In genomic region chr12:2877047-2877958, GRCh38 we compare ENCODE assay signal across 8 cellular contexts. TPM values are rescaled to one million over a fixed set of nuclear protein-coding genes. Genes with fewer than 3 reads are reported as not detected.
A peak's percentile ranks its signal among the peaks of the same experiment; 100 is the strongest.
DNase-seq lines count a peak whose midpoint lies in the region; ATAC-seq and TF ChIP-seq lines count a peak whose summit lies in the region.

Gene FOXM1, minus strand, starts transcription at chr12:2877174. Its CDS starts 2,696 bp downstream, at chr12:2874478.
Gene RHNO1, plus strand, starts transcription at chr12:2877223. Its CDS starts 8,144 bp downstream, at chr12:2885367.

- DNase-seq in NCI-H526 treated with DMSO at 0.1 percent for 48 hours (lab: John Stamatoyannopoulos, UW) = peak; percentile 71
- peak; percentile 78 to 80 for DNase-seq in activated CD4-positive, alpha-beta T cell treated with anti-CD3 and anti-CD28 coated beads, Interleukin-2, amount 50 U/mL, for 4 hours
- DNase-seq in dermis blood vessel endothelial cell = peak; percentile 93
- DNase-seq in stimulated activated CD4-positive, alpha-beta T cell treated with anti-CD3 and anti-CD28 coated beads, Interleukin-4, amount 100 ng/mL, for 1 hour = peak; percentile 85

- TF ChIP-seq CTCF in liver (IDR thresholded peaks at IDR 0.05; ENCODE audit: low read depth, low read length, missing input control) = no peak

- ATAC-seq in GM19328 (IDR thresholded peaks at IDR 0.05; ENCODE audit: unreplicated experiment) = peak; percentile 76
- peak; percentile 73 for ATAC-seq in HG03520 (IDR thresholded peaks at IDR 0.05; ENCODE audit: unreplicated experiment)

- H3K9ac ChIP-seq in BLaER1 (peak within 1 kb of the TSS; percentile 93), liver (ENCODE audit: low read depth in 1 of 2, low read length in 2 of 2) (peak within 1 kb of the TSS; percentile 31 to 96)

- H3K4me2 ChIP-seq in BLaER1 = peak within 1 kb of the TSS; percentile 90

- WGBS in liver = 1% methylated on average over 70 of the region's 70 CpGs

- peaks cover 12% of the 10 kb centered on the region; the same call in 1 of the 2 replicates for H4K20me1 ChIP-seq in BLaER1

- H3K36me3 ChIP-seq in BLaER1 (peaks cover 53% of the 10 kb centered on the region), liver (ENCODE audit: control insufficient read depth in 4 of 4, insufficient read depth in 3 of 4, low read depth in 1 of 4, low read length in 3 of 4) (no peaks in the 10 kb centered on the region)

- H3K4me1 ChIP-seq in BLaER1 (peaks cover 40% of the 10 kb centered on the region), liver (ENCODE audit: control insufficient read depth in 4 of 4, insufficient read depth in 4 of 4, low read length in 3 of 4) (peaks cover 3 to 17% (median 12%) of the 10 kb centered on the region in 4 donors)

- H3K4me3 ChIP-seq in BLaER1 (peak within 1 kb of the TSS; percentile 95), liver (ENCODE audit: low read depth in 1 of 3, low read length in 3 of 3) (peak within 1 kb of the TSS; percentile 57 to 98 (median 95))

- H3K9me3 ChIP-seq in BLaER1 (no peaks in the 10 kb centered on the region), liver (ENCODE audit: control insufficient read depth in 4 of 4, low read length in 3 of 4) (no peaks in the 10 kb centered on the region)

- H3K27ac ChIP-seq in BLaER1 (peak within 1 kb of the TSS; percentile 94), liver (ENCODE audit: low read depth in 1 of 2, low read length in 2 of 2) (peak within 1 kb of the TSS; percentile 69 to 92)

- no peaks in the 10 kb centered on the region for H3K27me3 ChIP-seq in BLaER1
- no peaks in the 10 kb centered on the region for H3K27me3 ChIP-seq in liver (ENCODE audit: control insufficient read depth in 4 of 4, insufficient read depth in 4 of 4, low read length in 3 of 4)

- TF ChIP-seq RAD21 in liver (IDR thresholded peaks at IDR 0.05) = no peak

TF ChIP-seq in liver, 16 proteins besides CTCF, POLR2A, EP300 and RAD21:
- TF ChIP-seq YY1 (IDR thresholded peaks at IDR 0.05) (peak; percentile 96), REST (IDR thresholded peaks at IDR 0.05) (no peak), JUND (IDR thresholded peaks at IDR 0.05) (no peak)

RNA-seq across cellular contexts. Expression of gene FOXM1, which starts in this region (rescaled TPM):
- total RNA-seq in dermis blood vessel endothelial cell = 4.1 and 32.9 TPM in 2 replicates
- 10 to 100 TPM in 1 of 2 donors, not detected in 1; 10.3 TPM for total RNA-seq in liver
- polyA plus RNA-seq in liver = 1 to 10 TPM in 1 of 2 donors, under 1 TPM in 1; 0.81 to 4.6 TPM

RNA-seq across cellular contexts. Expression of gene RHNO1, which starts in this region (rescaled TPM):
- total RNA-seq in dermis blood vessel endothelial cell (23.3 and 25.8 TPM in 2 replicates), liver (10 to 100 TPM in 1 of 2 donors, 1 to 10 TPM in 1; 1.4 to 14.5 TPM)
- 1 to 10 TPM; 2.2 to 3.5 TPM for polyA plus RNA-seq in liver

Comparison
In these comparisons a context has a peak if more than half of its experiments do, and no peak if none do; other contexts are left out.
1. Peak in every context shown above with its lines: DNase-seq, ATAC-seq, H3K4me3 ChIP-seq and H3K27ac ChIP-seq.